ENCODE assay signal across 9 cellular contexts in the genomic region with DNA sequence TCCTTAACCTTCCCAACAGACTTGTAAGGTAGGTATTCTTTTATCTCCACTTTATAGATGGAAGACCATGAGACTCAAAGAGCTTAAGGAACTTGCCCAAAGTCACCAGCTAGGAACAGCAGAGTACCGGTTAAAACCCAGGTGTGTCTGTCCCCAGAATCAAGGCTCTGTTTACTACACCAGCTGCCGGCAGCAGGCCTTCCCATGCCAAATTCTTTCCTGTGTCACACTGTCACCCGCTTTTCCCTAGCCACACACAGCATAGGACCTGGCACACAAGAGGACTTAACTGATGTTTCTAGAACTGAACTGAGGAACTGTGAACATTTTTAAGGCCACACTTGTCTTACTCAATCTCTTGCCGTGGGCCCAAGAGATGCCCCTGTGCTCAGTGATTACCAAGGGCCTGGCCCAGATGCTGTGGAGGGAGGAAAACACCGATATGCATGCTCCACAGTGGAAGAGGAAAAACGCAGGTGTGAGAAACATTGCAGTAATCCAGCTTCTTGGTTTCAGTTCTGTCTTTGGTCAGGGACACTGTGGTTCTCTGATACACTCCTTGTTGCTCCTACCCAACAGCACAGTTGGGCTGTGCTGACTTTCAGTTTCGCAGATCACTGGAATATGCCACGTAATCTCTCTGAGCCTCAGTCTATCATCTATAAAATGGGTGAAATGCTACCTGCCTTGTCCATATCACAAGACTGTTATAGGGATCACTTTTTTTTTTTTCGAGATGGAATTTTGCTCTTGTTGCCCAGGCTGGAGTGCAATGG. TPM values are rescaled to one million over a fixed set of nuclear protein-coding genes. Genes with fewer than 3 reads are reported as not detected.
DNase-seq lines count a peak whose midpoint lies in the region; ATAC-seq and FAIRE-seq lines count a peak whose summit lies in the region.
"Had no signal": no experiment of that assay in that cellular context is flagged by ENCODE, and none has a peak within 500 bp of the region (broad histone marks: within the 10 kb centered on the region; RNA-seq: fewer than 3 reads in every experiment).

No MANE protein-coding gene starts in this region.

- ATAC-seq in HG02870 (IDR thresholded peaks at IDR 0.05; ENCODE audit: unreplicated experiment) (peak; percentile 80), T-cell (replicated peaks in 1 of 4) (peak in 3 of 4 experiments; percentile 30 to 70 (median 54))

- no peak overlapping the region for H3K4me3 ChIP-seq in small intestine (ENCODE audit: low read depth in 1 of 2, low read length in 2 of 2)

- no peaks in the 10 kb centered on the region for H3K36me3 Mint-ChIP-seq in T-cell

- peaks cover 18 to 24% (median 23%) of the 10 kb centered on the region in 3 donors for H3K4me1 Mint-ChIP-seq in T-cell

- no peak for FAIRE-seq in small intestine (lab: Jason Lieb, UNC)

- peak; percentile 38 for DNase-seq in activated CD4-positive, alpha-beta T cell treated with anti-CD3 and anti-CD28 coated beads for 48 hours
- no peak for DNase-seq in activated CD4-positive, alpha-beta T cell treated with anti-CD3 and anti-CD28 coated beads for 1 hour
- DNase-seq in T-cell = peak in 2 of 34 experiments; percentile 11 to 23
- peak; percentile 67 for DNase-seq in small intestine
- DNase-seq in DMS153 treated with DMSO at 0.1 percent for 48 hours (lab: John Stamatoyannopoulos, UW; ENCODE audit: unreplicated experiment) = no peak
- DNase-seq in stimulated activated CD4-positive, alpha-beta T cell treated with anti-CD3 and anti-CD28 coated beads, Interleukin-1b, Interleukin-23, amount 100 ng/mL, for 48 hours = no peak
- DNase-seq in NCI-H2171 (lab: John Stamatoyannopoulos, UW) = no peak

- CTCF ChIA-PET in T-cell (lab: Charles Lee) = interaction anchor here (0.6 to 1.4 kb wide), 6 partner anchors 12 to 257 kb away, joined by 3 to 6 read pairs (median 3); no protein-coding TSS in a partner anchor

- POLR2A ChIA-PET in T-cell (lab: Charles Lee) = interaction anchor here (0.6 to 0.7 kb wide), 2 partner anchors 170 to 448 kb away, joined by 3 to 4 read pairs; no protein-coding TSS in a partner anchor

- H3K4me3 Mint-ChIP-seq in T-cell = peak overlapping the region; percentile 22 to 58 (median 56)

- H3K9me3 Mint-ChIP-seq in T-cell = no peaks in the 10 kb centered on the region

- 19 to 51% (median 34%) methylated on average over 9 of the region's 9 CpGs for WGBS in small intestine, 3 donors

- peaks cover 0 to 3% of the 10 kb centered on the region in 2 donors for H3K4me1 ChIP-seq in small intestine (ENCODE audit: control insufficient read depth in 2 of 2, insufficient read depth in 1 of 2, low read depth in 1 of 2, low read length in 1 of 2)

- H3K27me3 ChIP-seq in small intestine (ENCODE audit: control insufficient read depth in 2 of 2, insufficient read depth in 2 of 2, low read length in 2 of 2) = no peaks in the 10 kb centered on the region

- H3K27me3 Mint-ChIP-seq in T-cell = no peaks in the 10 kb centered on the region

- no peaks in the 10 kb centered on the region for H3K36me3 ChIP-seq in small intestine (ENCODE audit: control insufficient read depth in 2 of 2, insufficient read depth in 2 of 2, low read length in 2 of 2)

- peak overlapping the region; percentile 77 to 86 for H3K27ac ChIP-seq in small intestine (ENCODE audit: low read depth in 1 of 2, low read length in 1 of 2)

- H3K9me3 ChIP-seq in small intestine (ENCODE audit: control insufficient read depth, low read depth) = no peaks in the 10 kb centered on the region

- peak overlapping the region; percentile 69 to 81 for H3K27ac Mint-ChIP-seq in T-cell

RNA-seq across cellular contexts. Expression of a gene that starts 13.9 kb away (rescaled TPM):
- 100 to 1,000 TPM in 3 of 5 donors, 10 to 100 TPM in 2; 95.4 to 127 (median 101) TPM for total RNA-seq in T-cell
- 1 to 10 TPM in 2 of 3 donors, under 1 TPM in 1; 0.45 to 3.8 (median 1.0) TPM for polyA plus RNA-seq in small intestine
- polyA plus RNA-seq: AG04450 had no signal

RNA-seq across cellular contexts. Expression of a gene that starts 43.1 kb away (rescaled TPM):
- total RNA-seq in T-cell = 10 to 100 TPM in 4 of 5 donors, 1 to 10 TPM in 1; 9.5 to 32.0 (median 25.5) TPM
- 10 to 100 TPM in 1 of 3 donors, 1 to 10 TPM in 2; 1.8 to 12.2 (median 2.4) TPM for polyA plus RNA-seq in small intestine
- polyA plus RNA-seq: AG04450 had no signal

Comparison
In these comparisons a context has a peak if more than half of its experiments do, and no peak if none do; other contexts are left out.
1. DNase-seq: peak in activated CD4-positive, alpha-beta T cell treated with anti-CD3 and anti-CD28 coated beads for 48 hours (single experiment) and small intestine (single experiment); none in activated CD4-positive, alpha-beta T cell treated with anti-CD3 and anti-CD28 coated beads for 1 hour (single experiment), DMS153 treated with DMSO at 0.1 percent for 48 hours (single experiment), stimulated activated CD4-positive, alpha-beta T cell treated with anti-CD3 and anti-CD28 coated beads, Interleukin-1b, Interleukin-23, amount 100 ng/mL, for 48 hours (single experiment) and NCI-H2171 (single experiment).